17 cellular contexts compared by ENCODE assay signal in genomic region chr5:59254055-59254687, GRCh38.
DNase-seq lines count a peak whose midpoint lies in the region; ATAC-seq, FAIRE-seq and TF ChIP-seq lines count a peak whose summit lies in the region.
"Had no signal": no experiment of that assay in that cellular context is flagged by ENCODE, and none has a peak within 500 bp of the region (broad histone marks: within the 10 kb centered on the region; RNA-seq: fewer than 3 reads in every experiment).

No MANE protein-coding gene starts in this region.

- TF ChIP-seq POLR2A in transverse colon (IDR thresholded peaks at IDR 0.05): no peak

- no peak overlapping the region for H3K9ac ChIP-seq in muscle layer of colon (ENCODE audit: low read length)
- no peak overlapping the region for H3K9ac ChIP-seq in kidney (ENCODE audit: low read length in 2 of 2)
- H3K9ac ChIP-seq: BLaER1 had no signal

- DNase-seq in DMS 273 (lab: John Stamatoyannopoulos, UW; ENCODE audit: unreplicated experiment): peak; percentile 25
- DNase-seq in DMS 273 treated with DMSO at 0.1 percent for 48 hours (lab: John Stamatoyannopoulos, UW): no peak
- DNase-seq in transverse colon: no peak
- DNase-seq in kidney: no peak
- DNase-seq in DMS79 (lab: John Stamatoyannopoulos, UW): no peak
- DNase-seq: AML-193; CD8-positive, alpha-beta memory T cell; GOT3; H9 had no signal

- FAIRE-seq in islet of Langerhans (lab: Jason Lieb, UNC) (peak; percentile 33), kidney (lab: Jason Lieb, UNC) (no peak)
- FAIRE-seq: GM12878, GM18507 had no signal

- no peak for TF ChIP-seq EP300 in transverse colon (IDR thresholded peaks at IDR 0.05; ENCODE audit: low read depth)

- H3K9me3 ChIP-seq in muscle layer of colon (ENCODE audit: low read length) (no peaks in the 10 kb centered on the region), transverse colon (no peaks in the 10 kb centered on the region), kidney (ENCODE audit: control insufficient read depth in 1 of 2, low read length in 2 of 2) (no peaks in the 10 kb centered on the region)
- H3K9me3 ChIP-seq: BLaER1, Caco-2 had no signal

- H3K27ac ChIP-seq in muscle layer of colon (ENCODE audit: low read depth, low read length) (peak overlapping the region; percentile 48), transverse colon (peak overlapping the region; percentile 31 to 78 (median 51)), kidney (ENCODE audit: low read depth in 2 of 2, low read length in 2 of 2) (no peak overlapping the region)
- H3K27ac ChIP-seq: 22Rv1, BLaER1 had no signal

- peaks cover 48% of the 10 kb centered on the region for H3K4me1 ChIP-seq in muscle layer of colon (ENCODE audit: insufficient read depth, low read length)
- H3K4me1 ChIP-seq in transverse colon: peaks cover 7 to 36% (median 11%) of the 10 kb centered on the region in 4 donors
- peaks cover 0 to 2% of the 10 kb centered on the region in 2 donors for H3K4me1 ChIP-seq in kidney (ENCODE audit: control insufficient read depth in 1 of 2, insufficient read depth in 1 of 2, low read depth in 1 of 2, low read length in 2 of 2)
- H3K4me1 ChIP-seq: BLaER1 had no signal

- in situ Hi-C loops in transverse colon (cut with MboI; ENCODE audit: low pct_ligation_motif_present in 1 of 4, low pct_unique_long_range_greater_than_20kb in 1 of 4, low sequenced_read_pairs in 3 of 4): no loop called here

- 88 to 95% methylated on average over 2 of the region's 2 CpGs for WGBS in transverse colon (ENCODE audit: low coverage in 1 of 2), 2 donors

- H3K4me3 ChIP-seq in muscle layer of colon (ENCODE audit: low read depth in 1 of 2, low read length in 2 of 2) (no peak overlapping the region), transverse colon (no peak overlapping the region), kidney (ENCODE audit: low read length in 2 of 2) (no peak overlapping the region)
- H3K4me3 ChIP-seq: BLaER1, GM12878 had no signal

- intact Hi-C loops in transverse colon (cut with DNase I; ENCODE audit: low total_unique reads) (no loop called here), kidney (cut with DNase I) (no loop called here)

- ATAC-seq in HG03378 (IDR thresholded peaks at IDR 0.05; ENCODE audit: unreplicated experiment): no peak
- ATAC-seq: GM12878 had no signal

- TF ChIP-seq CTCF in transverse colon (IDR thresholded peaks at IDR 0.05) (no peak), kidney (IDR thresholded peaks at IDR 0.05; ENCODE audit: borderline replicate concordance, extremely low read depth, insufficient read depth) (no peak)

- H3K27me3 ChIP-seq in muscle layer of colon (ENCODE audit: control insufficient read depth in 1 of 2, insufficient read depth in 2 of 2, low read length in 2 of 2) (no peaks in the 10 kb centered on the region), transverse colon (no peaks in the 10 kb centered on the region)
- H3K27me3 ChIP-seq: BLaER1 had no signal

- H3K36me3 ChIP-seq in muscle layer of colon (ENCODE audit: insufficient read depth, low read length): no peaks in the 10 kb centered on the region
- no peaks in the 10 kb centered on the region for H3K36me3 ChIP-seq in transverse colon
- H3K36me3 ChIP-seq in kidney (ENCODE audit: control insufficient read depth in 1 of 2, insufficient read depth in 2 of 2, low read length in 2 of 2): no peaks in the 10 kb centered on the region
- H3K36me3 ChIP-seq: BLaER1 had no signal

Comparison
In these comparisons a context has a peak if more than half of its experiments do, and no peak if none do; other contexts are left out.
1. H3K27ac ChIP-seq: peak in muscle layer of colon (single experiment) and transverse colon (4 of 4); none in kidney (0 of 2).